Comparison of ENCODE assay signal across 8 cellular contexts in the genomic region with DNA sequence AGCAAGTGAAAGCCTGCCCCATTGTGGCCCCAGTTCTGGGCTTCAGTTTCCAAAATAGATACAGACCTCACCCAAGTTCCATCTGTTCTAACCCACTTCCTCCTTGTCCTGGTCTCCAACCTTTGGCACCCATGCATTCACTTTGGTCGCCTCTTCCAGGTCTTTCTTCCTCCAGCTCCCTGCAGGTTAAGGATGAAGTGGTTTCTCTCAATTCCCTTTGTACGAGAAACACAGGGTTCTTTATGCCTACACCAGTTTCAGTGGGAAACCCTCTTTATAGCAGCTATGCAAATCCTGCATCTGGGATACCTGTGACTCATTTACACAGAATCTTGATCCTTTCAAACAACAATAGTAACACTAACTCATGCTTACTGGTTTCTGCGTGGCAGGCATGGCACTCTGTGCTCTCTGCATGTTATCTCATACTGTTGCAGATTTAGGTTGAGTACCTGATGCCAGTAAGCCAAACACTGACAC.
DNase-seq lines count a peak whose midpoint lies in the region; ATAC-seq and TF ChIP-seq lines count a peak whose summit lies in the region.

No MANE protein-coding gene starts in this region.

- H3K27me3 ChIP-seq in IMR-90 (ENCODE audit: control insufficient read depth, insufficient read depth, low read length) (no peaks in the 10 kb centered on the region), mesendoderm (ENCODE audit: insufficient read depth, low read length, poor library complexity) (no peaks in the 10 kb centered on the region)

- no peak overlapping the region; the same call in 1 of the 2 replicates for H4K5ac ChIP-seq in IMR-90 (ENCODE audit: low read depth, low read length)
- no peak overlapping the region for H4K5ac ChIP-seq in mesendoderm (ENCODE audit: low read length)

- H3K9me1 ChIP-seq in IMR-90 (ENCODE audit: insufficient read depth, low read length), result peaks cover 8% of the 10 kb centered on the region

- H3K36me3 Mint-ChIP-seq in activated T-helper 17 cell treated with anti-CD3 and anti-CD28 coated beads, Interleukin-2, amount 50 U/mL, for 72 hours (ENCODE audit: low read depth), result peaks cover 36% of the 10 kb centered on the region

- H3K4me2 ChIP-seq in IMR-90 (ENCODE audit: low read depth, low read length), result peak overlapping the region; percentile 10; the same call in 1 of the 2 replicates
- no peak overlapping the region for H3K4me2 ChIP-seq in mesendoderm (ENCODE audit: low read length)

- TF ChIP-seq POLR2A in IMR-90 (IDR thresholded peaks at IDR 0.05; ENCODE audit: low read depth, low read length), result no peak

- peaks cover 70% of the 10 kb centered on the region for H3K4me1 Mint-ChIP-seq in activated T-helper 17 cell treated with anti-CD3 and anti-CD28 coated beads, Interleukin-2, amount 50 U/mL, for 72 hours

- no peaks in the 10 kb centered on the region for H3K9me3 ChIP-seq in IMR-90 (ENCODE audit: control insufficient read depth, insufficient read depth, low read length)

- ATAC-seq in IMR-90 (ENCODE audit: low read depth), result peak; percentile 45; the same call in 1 of the 2 replicates
- ATAC-seq in activated T-helper 17 cell treated with anti-CD3 and anti-CD28 coated beads, Interleukin-2, amount 50 U/mL, for 72 hours (replicated peaks), result peak; percentile 92

- no peaks in the 10 kb centered on the region for H4K20me1 ChIP-seq in IMR-90 (ENCODE audit: insufficient read depth, low read length)

- DNase-seq in EL (peak; percentile 37), IMR-90 (peak; percentile 74), mesendoderm (peak; percentile 60), NCI-H1105 treated with DMSO at 0.1 percent for 48 hours (lab: John Stamatoyannopoulos, UW) (no peak), dedifferentiated amniotic fluid mesenchymal stem cell (ENCODE audit: extremely low spot score) (no peak), 8988T (no peak)
- DNase-seq in effector CD4-positive, alpha-beta T cell, result no peak

- H2AK9ac ChIP-seq in IMR-90 (replicated peaks; ENCODE audit: low read depth, low read length, poor library complexity), result no peak overlapping the region

- no peak overlapping the region for H3K9ac ChIP-seq in IMR-90 (ENCODE audit: low read depth, low read length)
- H3K9ac ChIP-seq in mesendoderm (ENCODE audit: low read length), result no peak overlapping the region

- peak overlapping the region; percentile 18; the same call in 1 of the 2 replicates for H2BK120ac ChIP-seq in IMR-90 (ENCODE audit: low read depth, low read length)
- no peak overlapping the region for H2BK120ac ChIP-seq in mesendoderm (ENCODE audit: low read depth, low read length)

- H3K79me1 ChIP-seq in IMR-90 (ENCODE audit: low read depth in 1 of 2, low read length in 2 of 2) (peaks cover 0 to 6% of the 10 kb centered on the region in 2 experiments; a peak in 1 of 4 replicates), mesendoderm (ENCODE audit: low read length) (no peaks in the 10 kb centered on the region)

- peak overlapping the region in 1 of 2 experiments; percentile 28; a peak in 1 of 4 replicates for H4K8ac ChIP-seq in IMR-90 (ENCODE audit: low read depth in 2 of 2, low read length in 2 of 2)
- H4K8ac ChIP-seq in mesendoderm (ENCODE audit: low read depth, low read length), result no peak overlapping the region

- H3K27me3 Mint-ChIP-seq in activated T-helper 17 cell treated with anti-CD3 and anti-CD28 coated beads, Interleukin-2, amount 50 U/mL, for 72 hours, result no peaks in the 10 kb centered on the region

- in situ Hi-C loops in IMR-90 (cut with MboI; ENCODE audit: low sequenced_read_pairs), result no loop called here

- H3K36me3 ChIP-seq in IMR-90 (ENCODE audit: control insufficient read depth, insufficient read depth, low read length), result no peaks in the 10 kb centered on the region
- no peaks in the 10 kb centered on the region for H3K36me3 ChIP-seq in mesendoderm (ENCODE audit: control insufficient read depth, insufficient read depth, low read length)

- POLR2A ChIA-PET in IMR-90 (lab: Charles Lee; ENCODE audit: unreplicated experiment), result no interaction called here

- peak overlapping the region; percentile 67 for H3K14ac ChIP-seq in IMR-90 (replicated peaks; ENCODE audit: low read depth, low read length)

- TF ChIP-seq CTCF in IMR-90 (conservative IDR thresholded peaks at IDR 0.05; ENCODE audit: low read depth, low read length), result no peak

- peak overlapping the region; percentile 88 for H3K4me3 Mint-ChIP-seq in activated T-helper 17 cell treated with anti-CD3 and anti-CD28 coated beads, Interleukin-2, amount 50 U/mL, for 72 hours

- dilution Hi-C loops in IMR-90 (cut with HindIII; ENCODE audit: low sequenced_read_pairs, unreplicated experiment), result no loop called here

- peak overlapping the region; percentile 14; the same call in 1 of the 2 replicates for H3K18ac ChIP-seq in IMR-90 (ENCODE audit: low read depth, low read length)
- no peak overlapping the region for H3K18ac ChIP-seq in mesendoderm (ENCODE audit: low read length)

- H3K27ac ChIP-seq in IMR-90 (ENCODE audit: insufficient read depth, low read length) (no peak overlapping the region), mesendoderm (ENCODE audit: low read depth, low read length) (no peak overlapping the region)

- H3K27ac Mint-ChIP-seq in activated T-helper 17 cell treated with anti-CD3 and anti-CD28 coated beads, Interleukin-2, amount 50 U/mL, for 72 hours, result peak overlapping the region; percentile 91

- H3K79me2 ChIP-seq in mesendoderm (ENCODE audit: control insufficient read depth, insufficient read depth, low read length), result no peaks in the 10 kb centered on the region

- intact Hi-C loops in IMR-90 (cut with micrococcal nuclease), result no loop called here

- CTCF ChIA-PET in IMR-90 (lab: Yijun Ruan, JAX), result interaction anchor here (1.2 to 1.3 kb wide), 2 partner anchors 11 to 17 kb away, joined by 3 to 5 read pairs; no protein-coding TSS in a partner anchor

- H3K4ac ChIP-seq in IMR-90 (ENCODE audit: low read depth, low read length) (peak overlapping the region; percentile 37), mesendoderm (ENCODE audit: low read depth, low read length) (no peak overlapping the region)

- H4K91ac ChIP-seq in IMR-90 (ENCODE audit: insufficient read depth, low read depth, low read length), result no peak overlapping the region

- H2AK5ac ChIP-seq in IMR-90 (ENCODE audit: low read depth, low read length) (peak overlapping the region; percentile 36; the same call in 1 of the 2 replicates), mesendoderm (ENCODE audit: low read length) (no peak overlapping the region)

- H3K4me1 ChIP-seq in IMR-90 (ENCODE audit: control insufficient read depth, insufficient read depth, low read length) (peaks cover 16% of the 10 kb centered on the region), mesendoderm (ENCODE audit: control insufficient read depth, low read depth, low read length) (peaks cover 2% of the 10 kb centered on the region)

- H2BK5ac ChIP-seq in IMR-90 (ENCODE audit: low read depth, low read length, poor library complexity, severe bottlenecking) (peak overlapping the region; percentile 23), mesendoderm (ENCODE audit: low read length) (no peak overlapping the region)

- no TSS peak for BruUV-seq in IMR-90 (replicated peaks; lab: Mats Ljungman, UMichigan)

- no peak for TF ChIP-seq RAD21 in IMR-90 (IDR thresholded peaks at IDR 0.05; ENCODE audit: low read length)

- peak overlapping the region; percentile 52 for H2AFZ ChIP-seq in IMR-90 (replicated peaks; ENCODE audit: low read length, poor library complexity)

- H3K23ac ChIP-seq in IMR-90 (ENCODE audit: low read depth, low read length) (peak overlapping the region; percentile 43; the same call in 1 of the 2 replicates), mesendoderm (ENCODE audit: low read length) (no peak overlapping the region)

- no CpG with 5 or more reads among the region's 3 CpGs for WGBS in IMR-90 (ENCODE audit: extremely low coverage in 2 of 2, insufficient read length in 1 of 2), 2 experiments
- WGBS in mesendoderm (ENCODE audit: extremely low coverage, insufficient coverage, low lambda C conversion rate), result no CpG with 5 or more reads among the region's 3 CpGs

- H3K4me3 ChIP-seq in IMR-90 (ENCODE audit: insufficient read depth, low read depth, low read length) (no peak overlapping the region), mesendoderm (ENCODE audit: low read length) (no peak overlapping the region)

- H2BK15ac ChIP-seq in IMR-90 (ENCODE audit: low read depth, low read length), result no peak overlapping the region; the same call in 2 of the 3 replicates
- H2BK15ac ChIP-seq in mesendoderm (replicated peaks; ENCODE audit: low read depth), result no peak overlapping the region

- H3K56ac ChIP-seq in IMR-90 (ENCODE audit: extremely low read depth, insufficient read depth, low read length), result no peak overlapping the region
- H3K56ac ChIP-seq in mesendoderm (ENCODE audit: low read length), result no peak overlapping the region

- peaks cover 3% of the 10 kb centered on the region for H3K9me3 Mint-ChIP-seq in activated T-helper 17 cell treated with anti-CD3 and anti-CD28 coated beads, Interleukin-2, amount 50 U/mL, for 72 hours

- peak overlapping the region; percentile 57; the same call in 1 of the 2 replicates for H2BK20ac ChIP-seq in IMR-90 (ENCODE audit: low read depth, low read length)

TF ChIP-seq in IMR-90, 13 proteins besides CTCF, POLR2A, EP300 and RAD21:
- TF ChIP-seq FOS (IDR thresholded peaks at IDR 0.05; ENCODE audit: low read depth, low read length) (peak; percentile 30; the same call in 1 of the 2 replicates), MAFK (IDR thresholded peaks at IDR 0.05; ENCODE audit: low read depth, low read length) (no peak), RFX5 (IDR thresholded peaks at IDR 0.05; ENCODE audit: low read depth, low read length) (no peak), BHLHE40 (IDR thresholded peaks at IDR 0.05; ENCODE audit: low read depth, low read length) (no peak), NFE2L2 (IDR thresholded peaks at IDR 0.05; ENCODE audit: low read depth, low read length) (no peak), MAZ (IDR thresholded peaks at IDR 0.05; ENCODE audit: borderline replicate concordance, low read depth, low read length) (no peak), CHD1 (IDR thresholded peaks at IDR 0.05; ENCODE audit: low read depth, low read length) (no peak)
- TF ChIP-seq, protein P1, sequence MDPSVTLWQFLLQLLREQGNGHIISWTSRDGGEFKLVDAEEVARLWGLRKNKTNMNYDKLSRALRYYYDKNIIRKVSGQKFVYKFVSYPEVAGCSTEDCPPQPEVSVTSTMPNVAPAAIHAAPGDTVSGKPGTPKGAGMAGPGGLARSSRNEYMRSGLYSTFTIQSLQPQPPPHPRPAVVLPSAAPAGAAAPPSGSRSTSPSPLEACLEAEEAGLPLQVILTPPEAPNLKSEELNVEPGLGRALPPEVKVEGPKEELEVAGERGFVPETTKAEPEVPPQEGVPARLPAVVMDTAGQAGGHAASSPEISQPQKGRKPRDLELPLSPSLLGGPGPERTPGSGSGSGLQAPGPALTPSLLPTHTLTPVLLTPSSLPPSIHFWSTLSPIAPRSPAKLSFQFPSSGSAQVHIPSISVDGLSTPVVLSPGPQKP (IDR thresholded peaks at IDR 0.05; ENCODE audit: borderline replicate concordance, low read depth, low read length), result no peak

Comparison
In these comparisons a context has a peak if more than half of its experiments do, and no peak if none do; other contexts are left out.
1. DNase-seq: peak in EL (single experiment), IMR-90 (single experiment) and mesendoderm (single experiment); none in NCI-H1105 treated with DMSO at 0.1 percent for 48 hours (single experiment), effector CD4-positive, alpha-beta T cell (single experiment), dedifferentiated amniotic fluid mesenchymal stem cell (single experiment) and 8988T (single experiment).